1 cellular context compared by ENCODE assay signal in genomic region chr1:27427836-27428315, GRCh38.
TF ChIP-seq lines count a peak whose summit lies in the region.

No MANE protein-coding gene starts in this region.

TF ChIP-seq in SK-N-SH, 30 proteins besides CTCF, POLR2A, EP300 and RAD21 (continued from another document):
- no peak for TF ChIP-seq PBX3 (IDR thresholded peaks at IDR 0.05)
- TF ChIP-seq FOXJ3 (CRISPR knock-in tag; IDR thresholded peaks at IDR 0.05) = no peak
- TF ChIP-seq USF2 (IDR thresholded peaks at IDR 0.05; ENCODE audit: borderline replicate concordance, low read depth, low read length) = no peak
- no peak for TF ChIP-seq SMC3 (IDR thresholded peaks at IDR 0.05; ENCODE audit: low read depth, low read length)
- TF ChIP-seq IRF3 (IDR thresholded peaks at IDR 0.05; ENCODE audit: low read depth, low read length) = no peak
- no peak for TF ChIP-seq CHD2 (IDR thresholded peaks at IDR 0.05; ENCODE audit: low read length, partially characterized antibody)
- no peak for TF ChIP-seq TEAD4 (IDR thresholded peaks at IDR 0.05; ENCODE audit: borderline replicate concordance, insufficient read depth)
- no peak for TF ChIP-seq RFX5 (IDR thresholded peaks at IDR 0.05; ENCODE audit: low read length)
- TF ChIP-seq EZH2phosphoT487 (IDR thresholded peaks at IDR 0.05; ENCODE audit: borderline replicate concordance, low read depth) = no peak
- no peak for TF ChIP-seq ELF1 (IDR thresholded peaks at IDR 0.05)
- TF ChIP-seq RXRA (IDR thresholded peaks at IDR 0.05; ENCODE audit: borderline replicate concordance, low read depth) = no peak
- no peak for TF ChIP-seq FOSL2 (IDR thresholded peaks at IDR 0.05; ENCODE audit: borderline replicate concordance, low read depth)
- TF ChIP-seq REST (IDR thresholded peaks at IDR 0.05; ENCODE audit: low read depth, low read length) = no peak
- no peak for TF ChIP-seq TCF12 (IDR thresholded peaks at IDR 0.05)
